8 cellular contexts compared by ENCODE assay signal in genomic region chr11:71638801-71639519, GRCh38. TPM values are rescaled to one million over a fixed set of nuclear protein-coding genes. Genes with fewer than 3 reads are reported as not detected.
A peak's percentile ranks its signal among the peaks of the same experiment; 100 is the strongest.
DNase-seq lines count a peak whose midpoint lies in the region; ATAC-seq and TF ChIP-seq lines count a peak whose summit lies in the region.
"Not testable (repeated sequence)": the region's sequence is repeated elsewhere in the genome, so short reads cannot be mapped to it uniquely, and the experiment has no call there.

No MANE protein-coding gene starts in this region.

- H3K36me3 Mint-ChIP-seq in activated CD8-positive, alpha-beta memory T cell treated with anti-CD3 and anti-CD28 coated beads, Interleukin-2, amount 10 ng/mL, durations not matched to agents 7 days and 5 days: not testable (repeated sequence)

- 12 to 19% (median 14%) methylated on average over 26 to 43 of the region's 48 CpGs for WGBS in psoas muscle, 3 donors

- not testable (repeated sequence) for H3K27ac Mint-ChIP-seq in activated CD8-positive, alpha-beta memory T cell treated with anti-CD3 and anti-CD28 coated beads, Interleukin-2, amount 10 ng/mL, durations not matched to agents 7 days and 5 days

- not testable (repeated sequence) for H3K27ac ChIP-seq in KMS-11; iPS-20b (ENCODE audit: low read length); psoas muscle; substantia nigra (ENCODE audit: low read depth, low read length, poor library complexity, severe bottlenecking)

- TF ChIP-seq CTCF in KMS-11 (conservative IDR thresholded peaks at IDR 0.05; ENCODE audit: low read depth, low read length) (peak; percentile 43; the same call in 1 of the 2 replicates), choroid plexus epithelial cell (conservative IDR thresholded peaks at IDR 0.05; ENCODE audit: low read depth, low read length) (peak; percentile 47), psoas muscle (IDR thresholded peaks at IDR 0.05) (peak; percentile 69)

- H4K20me1 ChIP-seq in KMS-11 (ENCODE audit: insufficient read depth): not testable (repeated sequence)

- peak; percentile 55 for ATAC-seq in activated CD8-positive, alpha-beta memory T cell treated with anti-CD3 and anti-CD28 coated beads, Interleukin-2, amount 10 ng/mL, durations not matched to agents 7 days and 5 days
- not testable (repeated sequence) for ATAC-seq in psoas muscle

- intact Hi-C loops in psoas muscle (cut with DNase I): not testable (repeated sequence)

- peak overlapping the region; percentile 18; the same call in 1 of the 2 replicates for H3K9ac ChIP-seq in KMS-11
- not testable (repeated sequence) for H3K9ac ChIP-seq in iPS-20b (ENCODE audit: low read depth, low read length)

- not testable (repeated sequence) for H3K27me3 ChIP-seq in KMS-11 (ENCODE audit: insufficient read depth, low read depth)
- H3K27me3 ChIP-seq in iPS-20b (ENCODE audit: insufficient read depth, low read length) (peaks cover 25% of the 10 kb centered on the region), psoas muscle (ENCODE audit: insufficient read depth in 3 of 3, low read length in 2 of 3) (peaks cover 0 to 17% (median 4%) of the 10 kb centered on the region in 3 donors)

- peak overlapping the region; percentile 34; the same call in 1 of the 2 replicates for H2AFZ ChIP-seq in KMS-11 (ENCODE audit: low read depth)

- not testable (repeated sequence) for H3K4me3 Mint-ChIP-seq in activated CD8-positive, alpha-beta memory T cell treated with anti-CD3 and anti-CD28 coated beads, Interleukin-2, amount 10 ng/mL, durations not matched to agents 7 days and 5 days

- not testable (repeated sequence) for H3K4me2 ChIP-seq in KMS-11

- DNase-seq in DMS53 (lab: John Stamatoyannopoulos, UW) (peak; percentile 80), RPMI7951 (ENCODE audit: low read depth) (peak; percentile 11), choroid plexus epithelial cell (ENCODE audit: low read depth) (peak; percentile 25), psoas muscle (peak; percentile 40 to 64), substantia nigra (lab: John Stamatoyannopoulos, UW) (peak in 25 of 49 donors; percentile 1 to 69 (median 19))
- peak; percentile 55 for DNase-seq in activated CD8-positive, alpha-beta memory T cell treated with anti-CD3 and anti-CD28 coated beads, Interleukin-2, amount 10 ng/mL, durations not matched to agents 7 days and 5 days

- H3K9me3 Mint-ChIP-seq in activated CD8-positive, alpha-beta memory T cell treated with anti-CD3 and anti-CD28 coated beads, Interleukin-2, amount 10 ng/mL, durations not matched to agents 7 days and 5 days (ENCODE audit: low read depth): not testable (repeated sequence)

- not testable (repeated sequence) for H3K4me3 ChIP-seq in KMS-11 (IDR thresholded peaks at IDR 0.05; ENCODE audit: insufficient read depth, low read depth, low read length)
- H3K4me3 ChIP-seq in choroid plexus epithelial cell (ENCODE audit: low read depth, low read length): peak overlapping the region; percentile 17
- H3K4me3 ChIP-seq in iPS-20b (ENCODE audit: low read length): peak overlapping the region; percentile 42; the same call in 1 of the 2 replicates
- H3K4me3 ChIP-seq in psoas muscle: peak overlapping the region; percentile 45

- not testable (repeated sequence) for H3K36me3 ChIP-seq in KMS-11 (ENCODE audit: insufficient read depth); iPS-20b (ENCODE audit: insufficient read depth, low read depth, low read length); psoas muscle (ENCODE audit: insufficient read depth in 1 of 2, low read depth in 1 of 2)

- H3K4me1 Mint-ChIP-seq in activated CD8-positive, alpha-beta memory T cell treated with anti-CD3 and anti-CD28 coated beads, Interleukin-2, amount 10 ng/mL, durations not matched to agents 7 days and 5 days: not testable (repeated sequence)

- H3K79me2 ChIP-seq in KMS-11 (ENCODE audit: insufficient read depth, low read depth): not testable (repeated sequence)

- H3K9me3 ChIP-seq in iPS-20b (ENCODE audit: insufficient read depth, low read depth, low read length); psoas muscle: not testable (repeated sequence)

- H3K4me1 ChIP-seq in KMS-11 (ENCODE audit: low read depth, poor library complexity, severe bottlenecking); iPS-20b (ENCODE audit: insufficient read depth, low read length); psoas muscle: not testable (repeated sequence)

- peaks cover 30% of the 10 kb centered on the region for H3K27me3 Mint-ChIP-seq in activated CD8-positive, alpha-beta memory T cell treated with anti-CD3 and anti-CD28 coated beads, Interleukin-2, amount 10 ng/mL, durations not matched to agents 7 days and 5 days

- CTCF ChIA-PET in activated CD8-positive, alpha-beta memory T cell treated with anti-CD3 and anti-CD28 coated beads, Interleukin-2, amount 10 ng/mL, durations not matched to agents 7 days and 5 days (lab: Charles Lee): interaction anchor here (1.3 kb wide), 1 partner anchor 96 kb away, joined by 3 read pairs; no protein-coding TSS in a partner anchor

RNA-seq across cellular contexts. Expression of gene KRTAP5-11, which starts 56.3 kb away (rescaled TPM):
- total RNA-seq in RPMI7951 (2014; rRNA removed; shearing (Covaris generic)): not detected in 2 replicates
- total RNA-seq in activated CD8-positive, alpha-beta memory T cell treated with anti-CD3 and anti-CD28 coated beads, Interleukin-2, amount 10 ng/mL, durations not matched to agents 7 days and 5 days: not detected
- not detected for total RNA-seq in psoas muscle
- polyA plus RNA-seq in psoas muscle: not detected

Comparison
In these comparisons a context has a peak if more than half of its experiments do, and no peak if none do; other contexts are left out.
1. DNase-seq: peak in every context shown above with its lines; median percentile 80 in DMS53; 55 in activated CD8-positive, alpha-beta memory T cell treated with anti-CD3 and anti-CD28 coated beads, Interleukin-2, amount 10 ng/mL, durations not matched to agents 7 days and 5 days; 52 in psoas muscle; 25 in choroid plexus epithelial cell; 19 in substantia nigra; 11 in RPMI7951.